ENCODE assay signal across 10 cellular contexts in the genomic region with DNA sequence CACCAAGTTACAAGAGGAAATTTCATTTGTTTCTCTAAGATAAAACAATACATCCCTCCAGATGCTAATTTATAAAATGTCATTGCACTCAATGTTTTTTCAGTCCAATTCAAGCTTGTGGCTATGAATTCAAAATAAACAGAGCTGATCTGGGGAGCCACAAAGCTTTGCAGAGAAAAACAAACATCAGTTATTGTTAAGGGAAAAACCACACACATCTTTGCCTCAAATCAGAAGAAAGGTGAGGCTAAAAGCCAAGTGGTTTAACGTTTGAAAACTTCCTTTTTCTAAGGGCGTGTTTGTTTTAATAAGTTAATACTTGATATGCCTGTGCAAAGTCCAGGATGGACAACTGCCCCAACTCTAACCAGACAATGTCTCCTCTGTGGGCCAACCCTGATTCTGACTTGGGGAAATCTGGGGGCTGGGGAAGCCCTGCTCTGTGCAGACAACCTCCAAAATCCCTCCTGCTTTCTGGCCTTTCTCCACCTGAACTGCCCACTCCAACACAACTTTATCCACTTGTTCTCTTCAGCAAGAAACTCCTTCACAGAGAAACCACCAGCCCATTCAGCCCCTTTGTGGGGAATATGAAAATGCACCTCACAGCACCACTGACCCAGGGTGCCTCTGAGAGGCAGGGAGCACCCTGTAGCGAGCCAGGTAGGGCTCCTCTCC. TPM values are rescaled to one million over a fixed set of nuclear protein-coding genes. Genes with fewer than 3 reads are reported as not detected.
DNase-seq lines count a peak whose midpoint lies in the region; ATAC-seq and TF ChIP-seq lines count a peak whose summit lies in the region.
"Had no signal": no experiment of that assay in that cellular context is flagged by ENCODE, and none has a peak within 500 bp of the region (broad histone marks: within the 10 kb centered on the region; RNA-seq: fewer than 3 reads in every experiment).

No MANE protein-coding gene starts in this region.

- no peaks in the 10 kb centered on the region for H4K20me1 ChIP-seq in hepatocyte (ENCODE audit: insufficient read depth, poor library complexity, severe bottlenecking)

- no peaks in the 10 kb centered on the region for H3K27me3 Mint-ChIP-seq in glutamatergic neuron (ENCODE audit: unreplicated experiment)

- peak; percentile 54 for ATAC-seq in GM19452 (IDR thresholded peaks at IDR 0.05; ENCODE audit: unreplicated experiment)
- no peak for ATAC-seq in Right ventricle myocardium inferior

- H3K4me2 ChIP-seq in hepatocyte = peak overlapping the region; percentile 55

- intact Hi-C loops in Right ventricle myocardium inferior (cut with DNase I) = no loop called here

- H3K36me3 ChIP-seq in KOPT-K1 (ENCODE audit: insufficient read depth, low read length) (no peaks in the 10 kb centered on the region), hepatocyte (replicated peaks; ENCODE audit: insufficient read depth, low read depth) (no peaks in the 10 kb centered on the region)

- peak overlapping the region; percentile 65 for H3K27ac ChIP-seq in KOPT-K1 (ENCODE audit: low read depth, low read length, poor library complexity, severe bottlenecking)
- H3K27ac ChIP-seq in hepatocyte = peak overlapping the region; percentile 96

- H3K27me3 ChIP-seq in hepatocyte = no peaks in the 10 kb centered on the region

- peak; percentile 46 for DNase-seq in A172 (ENCODE audit: low spot score)
- DNase-seq in hepatocyte (ENCODE audit: low spot score) = peak; percentile 54
- no peak for DNase-seq in activated gamma-delta T cell (lab: John Stamatoyannopoulos, UW)
- DNase-seq in glutamatergic neuron = no peak
- no peak for DNase-seq in mesenteric fat pad (ENCODE audit: low spot score)
- no peak for DNase-seq in Right ventricle myocardium inferior (ENCODE audit: missing footprints)
- DNase-seq: DMS79, NCI-H1694 had no signal

- 45% methylated on average over 3 of the region's 3 CpGs for WGBS in hepatocyte (ENCODE audit: low lambda C conversion rate, missing lambda C conversion rate)

- TF ChIP-seq CTCF in hepatocyte (IDR thresholded peaks at IDR 0.05; ENCODE audit: poor library complexity) = no peak
- TF ChIP-seq CTCF in glutamatergic neuron (IDR thresholded peaks at IDR 0.05; ENCODE audit: partially characterized antibody, unreplicated experiment) = no peak

- H3K36me3 Mint-ChIP-seq in glutamatergic neuron (ENCODE audit: unreplicated experiment) = no peaks in the 10 kb centered on the region

- H3K4me1 Mint-ChIP-seq in glutamatergic neuron (ENCODE audit: low read depth, unreplicated experiment) = no peaks in the 10 kb centered on the region

- no peak overlapping the region for H3K27ac Mint-ChIP-seq in glutamatergic neuron (ENCODE audit: unreplicated experiment)

- H3K4me3 Mint-ChIP-seq in glutamatergic neuron (ENCODE audit: unreplicated experiment) = no peak overlapping the region

- no peaks in the 10 kb centered on the region for H3K79me2 ChIP-seq in hepatocyte

- no peaks in the 10 kb centered on the region for H3K9me2 ChIP-seq in hepatocyte (replicated peaks; ENCODE audit: insufficient read depth)

- H3K9me3 Mint-ChIP-seq in glutamatergic neuron (ENCODE audit: unreplicated experiment) = no peaks in the 10 kb centered on the region

- peaks cover 3% of the 10 kb centered on the region for H3K9me3 ChIP-seq in KOPT-K1 (ENCODE audit: insufficient read depth, low read length, poor library complexity, severe bottlenecking)
- H3K9me3 ChIP-seq in hepatocyte (ENCODE audit: low read depth) = no peaks in the 10 kb centered on the region

- H3K4me1 ChIP-seq in hepatocyte (ENCODE audit: insufficient read depth) = peaks cover 38% of the 10 kb centered on the region

- no peak overlapping the region for H2AFZ ChIP-seq in hepatocyte

- H3K4me3 ChIP-seq in hepatocyte = no peak overlapping the region

RNA-seq across cellular contexts. Expression of gene NT5E, which starts 44.6 kb away (rescaled TPM):
- 127 and 155 TPM in 2 replicates for total RNA-seq in A172 (2014; rRNA removed; shearing (Covaris generic))
- total RNA-seq in hepatocyte = 1.7 and 3.0 TPM in 2 replicates
- polyA plus RNA-seq in hepatocyte = 1.8 and 2.0 TPM in 2 replicates
- 0.29 TPM for total RNA-seq in glutamatergic neuron (ENCODE audit: unreplicated experiment)
- total RNA-seq in mesenteric fat pad = 35.4 TPM
- total RNA-seq in Right ventricle myocardium inferior = 5.6 TPM

Comparison
In these comparisons a context has a peak if more than half of its experiments do, and no peak if none do; other contexts are left out.
1. DNase-seq: peak in A172 (single experiment) and hepatocyte (single experiment); none in activated gamma-delta T cell (single experiment), glutamatergic neuron (single experiment), mesenteric fat pad (single experiment) and Right ventricle myocardium inferior (single experiment).